Comparison of ENCODE assay signal across 1 cellular context in the genomic region with DNA sequence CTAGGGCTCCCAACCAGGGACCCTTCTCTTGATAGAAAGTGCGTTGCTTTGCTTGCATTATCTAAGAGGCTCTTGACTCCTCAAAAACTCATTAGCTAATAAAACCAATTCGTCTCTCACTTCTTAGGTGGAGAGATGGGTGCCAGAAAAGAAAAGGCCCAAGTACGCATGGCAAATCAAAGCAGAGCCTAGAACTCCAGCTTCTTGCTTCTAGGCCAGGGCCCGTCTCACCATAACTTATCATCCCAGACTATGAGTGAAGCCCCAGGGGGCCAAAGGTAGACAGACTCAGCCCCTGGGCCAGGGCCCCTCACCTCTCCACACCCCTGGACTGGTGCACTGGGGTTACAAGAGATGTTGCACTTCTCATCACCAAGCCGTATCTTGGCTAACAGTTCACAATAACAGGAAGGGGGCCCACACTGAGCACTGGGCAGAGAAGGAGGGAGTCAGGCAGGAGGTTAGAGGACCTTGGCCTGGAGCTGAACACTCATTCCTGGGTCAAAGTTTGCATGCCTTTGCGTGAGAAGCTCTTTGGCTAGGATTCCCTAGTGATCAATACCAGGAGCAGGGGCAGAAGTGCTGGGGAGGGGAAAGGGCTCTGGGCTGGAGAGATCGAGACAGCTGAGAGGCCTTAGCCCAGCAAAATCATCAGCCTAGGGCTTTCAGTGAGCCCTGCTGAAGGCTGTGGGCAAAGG.
A peak's percentile ranks its signal among the peaks of the same experiment; 100 is the strongest.
TF ChIP-seq lines count a peak whose summit lies in the region.

No MANE protein-coding gene starts in this region.

TF ChIP-seq in HepG2, 621 proteins besides CTCF, POLR2A, EP300 and RAD21 (continued from another document and continues in another):
- TF ChIP-seq, protein P1, sequence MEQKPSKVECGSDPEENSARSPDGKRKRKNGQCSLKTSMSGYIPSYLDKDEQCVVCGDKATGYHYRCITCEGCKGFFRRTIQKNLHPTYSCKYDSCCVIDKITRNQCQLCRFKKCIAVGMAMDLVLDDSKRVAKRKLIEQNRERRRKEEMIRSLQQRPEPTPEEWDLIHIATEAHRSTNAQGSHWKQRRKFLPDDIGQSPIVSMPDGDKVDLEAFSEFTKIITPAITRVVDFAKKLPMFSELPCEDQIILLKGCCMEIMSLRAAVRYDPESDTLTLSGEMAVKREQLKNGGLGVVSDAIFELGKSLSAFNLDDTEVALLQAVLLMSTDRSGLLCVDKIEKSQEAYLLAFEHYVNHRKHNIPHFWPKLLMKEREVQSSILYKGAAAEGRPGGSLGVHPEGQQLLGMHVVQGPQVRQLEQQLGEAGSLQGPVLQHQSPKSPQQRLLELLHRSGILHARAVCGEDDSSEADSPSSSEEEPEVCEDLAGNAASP (CRISPR knock-in tag; IDR thresholded peaks at IDR 0.05; ENCODE audit: borderline replicate concordance), result peak; percentile 83
- TF ChIP-seq SKI (IDR thresholded peaks at IDR 0.05; ENCODE audit: partially characterized antibody), result peak; percentile 40
- TF ChIP-seq TOE1 (CRISPR knock-in tag; IDR thresholded peaks at IDR 0.05), result no peak
- peak; percentile 67 for TF ChIP-seq ZNF263 (CRISPR knock-in tag; IDR thresholded peaks at IDR 0.05)
- no peak for TF ChIP-seq RELA (CRISPR knock-in tag; IDR thresholded peaks at IDR 0.05)
- TF ChIP-seq RXRB (CRISPR knock-in tag; IDR thresholded peaks at IDR 0.05; ENCODE audit: borderline replicate concordance), result peak; percentile 97
- no peak for TF ChIP-seq ZNF790 (CRISPR knock-in tag; IDR thresholded peaks at IDR 0.05; ENCODE audit: borderline replicate concordance)
- 0 out of 2 replicates have a peak, but pooled peaks have one; percentile 76 for TF ChIP-seq ZSCAN29 (CRISPR knock-in tag; conservative IDR thresholded peaks at IDR 0.05)
- TF ChIP-seq ZKSCAN1 (IDR thresholded peaks at IDR 0.05; ENCODE audit: low read length), result no peak
- no peak for TF ChIP-seq NONO (IDR thresholded peaks at IDR 0.05)
- peak; percentile 84 for TF ChIP-seq NONO (CRISPR knock-in tag; conservative IDR thresholded peaks at IDR 0.05)
- TF ChIP-seq ZNF138 (CRISPR knock-in tag; IDR thresholded peaks at IDR 0.05; ENCODE audit: low read depth), result no peak
- TF ChIP-seq KDM4B (CRISPR knock-in tag; IDR thresholded peaks at IDR 0.05), result peak; percentile 55; the same call in 1 of the 2 replicates
- TF ChIP-seq ZNF570 (CRISPR knock-in tag; IDR thresholded peaks at IDR 0.05; ENCODE audit: borderline replicate concordance), result no peak
- no peak for TF ChIP-seq EED (CRISPR knock-in tag; IDR thresholded peaks at IDR 0.05)
- TF ChIP-seq NR1H2 (CRISPR knock-in tag; IDR thresholded peaks at IDR 0.05; ENCODE audit: borderline replicate concordance, low read depth), result no peak
- no peak for TF ChIP-seq ZFAT (CRISPR knock-in tag; conservative IDR thresholded peaks at IDR 0.05)
- TF ChIP-seq, protein P2, sequence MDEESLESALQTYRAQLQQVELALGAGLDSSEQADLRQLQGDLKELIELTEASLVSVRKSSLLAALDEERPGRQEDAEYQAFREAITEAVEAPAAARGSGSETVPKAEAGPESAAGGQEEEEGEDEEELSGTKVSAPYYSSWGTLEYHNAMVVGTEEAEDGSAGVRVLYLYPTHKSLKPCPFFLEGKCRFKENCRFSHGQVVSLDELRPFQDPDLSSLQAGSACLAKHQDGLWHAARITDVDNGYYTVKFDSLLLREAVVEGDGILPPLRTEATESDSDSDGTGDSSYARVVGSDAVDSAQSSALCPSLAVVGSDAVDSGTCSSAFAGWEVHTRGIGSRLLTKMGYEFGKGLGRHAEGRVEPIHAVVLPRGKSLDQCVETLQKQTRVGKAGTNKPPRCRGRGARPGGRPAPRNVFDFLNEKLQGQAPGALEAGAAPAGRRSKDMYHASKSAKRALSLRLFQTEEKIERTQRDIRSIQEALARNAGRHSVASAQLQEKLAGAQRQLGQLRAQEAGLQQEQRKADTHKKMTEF (CRISPR knock-in tag; IDR thresholded peaks at IDR 0.05), result peak; percentile 81
- no peak for TF ChIP-seq MTF1 (CRISPR knock-in tag; IDR thresholded peaks at IDR 0.05)
- TF ChIP-seq XRCC5 (optimal IDR thresholded peaks at IDR 0.05; ENCODE audit: low read length), result peak; percentile 39
- TF ChIP-seq HNF1B (CRISPR knock-in tag; IDR thresholded peaks at IDR 0.05), result peak; percentile 95
- no peak for TF ChIP-seq ZNF224 (CRISPR knock-in tag; IDR thresholded peaks at IDR 0.05)
- peak; percentile 63 for TF ChIP-seq ZMYM4 (CRISPR knock-in tag; IDR thresholded peaks at IDR 0.05)
- TF ChIP-seq MEIS1 (CRISPR knock-in tag; IDR thresholded peaks at IDR 0.05; ENCODE audit: borderline replicate concordance), result no peak
- no peak for TF ChIP-seq DNMT3B (CRISPR knock-in tag; conservative IDR thresholded peaks at IDR 0.05)
- no peak for TF ChIP-seq ARID2 (CRISPR knock-in tag; IDR thresholded peaks at IDR 0.05; ENCODE audit: borderline replicate concordance)
- TF ChIP-seq, protein P3, sequence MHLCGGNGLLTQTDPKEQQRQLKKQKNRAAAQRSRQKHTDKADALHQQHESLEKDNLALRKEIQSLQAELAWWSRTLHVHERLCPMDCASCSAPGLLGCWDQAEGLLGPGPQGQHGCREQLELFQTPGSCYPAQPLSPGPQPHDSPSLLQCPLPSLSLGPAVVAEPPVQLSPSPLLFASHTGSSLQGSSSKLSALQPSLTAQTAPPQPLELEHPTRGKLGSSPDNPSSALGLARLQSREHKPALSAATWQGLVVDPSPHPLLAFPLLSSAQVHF (CRISPR knock-in tag; IDR thresholded peaks at IDR 0.05), result no peak
- TF ChIP-seq ZNF337 (CRISPR knock-in tag; IDR thresholded peaks at IDR 0.05; ENCODE audit: borderline replicate concordance, low read depth), result no peak
- TF ChIP-seq, protein P4, sequence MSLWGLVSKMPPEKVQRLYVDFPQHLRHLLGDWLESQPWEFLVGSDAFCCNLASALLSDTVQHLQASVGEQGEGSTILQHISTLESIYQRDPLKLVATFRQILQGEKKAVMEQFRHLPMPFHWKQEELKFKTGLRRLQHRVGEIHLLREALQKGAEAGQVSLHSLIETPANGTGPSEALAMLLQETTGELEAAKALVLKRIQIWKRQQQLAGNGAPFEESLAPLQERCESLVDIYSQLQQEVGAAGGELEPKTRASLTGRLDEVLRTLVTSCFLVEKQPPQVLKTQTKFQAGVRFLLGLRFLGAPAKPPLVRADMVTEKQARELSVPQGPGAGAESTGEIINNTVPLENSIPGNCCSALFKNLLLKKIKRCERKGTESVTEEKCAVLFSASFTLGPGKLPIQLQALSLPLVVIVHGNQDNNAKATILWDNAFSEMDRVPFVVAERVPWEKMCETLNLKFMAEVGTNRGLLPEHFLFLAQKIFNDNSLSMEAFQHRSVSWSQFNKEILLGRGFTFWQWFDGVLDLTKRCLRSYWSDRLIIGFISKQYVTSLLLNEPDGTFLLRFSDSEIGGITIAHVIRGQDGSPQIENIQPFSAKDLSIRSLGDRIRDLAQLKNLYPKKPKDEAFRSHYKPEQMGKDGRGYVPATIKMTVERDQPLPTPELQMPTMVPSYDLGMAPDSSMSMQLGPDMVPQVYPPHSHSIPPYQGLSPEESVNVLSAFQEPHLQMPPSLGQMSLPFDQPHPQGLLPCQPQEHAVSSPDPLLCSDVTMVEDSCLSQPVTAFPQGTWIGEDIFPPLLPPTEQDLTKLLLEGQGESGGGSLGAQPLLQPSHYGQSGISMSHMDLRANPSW (CRISPR knock-in tag; IDR thresholded peaks at IDR 0.05; ENCODE audit: borderline replicate concordance), result no peak
- TF ChIP-seq POLR2AphosphoS2 (IDR thresholded peaks at IDR 0.05; ENCODE audit: low read depth, low read length), result no peak
- peak; percentile 56; the same call in 1 of the 2 replicates for TF ChIP-seq TMF1 (CRISPR knock-in tag; IDR thresholded peaks at IDR 0.05; ENCODE audit: low read depth)
- TF ChIP-seq ZNF780A (CRISPR knock-in tag; IDR thresholded peaks at IDR 0.05), result no peak
- no peak for TF ChIP-seq SCMH1 (CRISPR knock-in tag; IDR thresholded peaks at IDR 0.05; ENCODE audit: borderline replicate concordance)
- TF ChIP-seq ZNF468 (CRISPR knock-in tag; IDR thresholded peaks at IDR 0.05), result no peak
- no peak for TF ChIP-seq CREB1 (IDR thresholded peaks at IDR 0.05)
- TF ChIP-seq CREB1 (CRISPR knock-in tag; IDR thresholded peaks at IDR 0.05), result no peak; the same call in 1 of the 2 replicates
- no peak; the same call in 1 of the 2 replicates for TF ChIP-seq ZNF543 (CRISPR knock-in tag; IDR thresholded peaks at IDR 0.05)
- TF ChIP-seq ZNF883 (CRISPR knock-in tag; IDR thresholded peaks at IDR 0.05; ENCODE audit: not compliant biosample characterization), result no peak
- TF ChIP-seq ZFP41 (CRISPR knock-in tag; IDR thresholded peaks at IDR 0.05; ENCODE audit: borderline replicate concordance), result no peak
- TF ChIP-seq MTA3 (CRISPR knock-in tag; IDR thresholded peaks at IDR 0.05), result no peak
- TF ChIP-seq, protein P5, sequence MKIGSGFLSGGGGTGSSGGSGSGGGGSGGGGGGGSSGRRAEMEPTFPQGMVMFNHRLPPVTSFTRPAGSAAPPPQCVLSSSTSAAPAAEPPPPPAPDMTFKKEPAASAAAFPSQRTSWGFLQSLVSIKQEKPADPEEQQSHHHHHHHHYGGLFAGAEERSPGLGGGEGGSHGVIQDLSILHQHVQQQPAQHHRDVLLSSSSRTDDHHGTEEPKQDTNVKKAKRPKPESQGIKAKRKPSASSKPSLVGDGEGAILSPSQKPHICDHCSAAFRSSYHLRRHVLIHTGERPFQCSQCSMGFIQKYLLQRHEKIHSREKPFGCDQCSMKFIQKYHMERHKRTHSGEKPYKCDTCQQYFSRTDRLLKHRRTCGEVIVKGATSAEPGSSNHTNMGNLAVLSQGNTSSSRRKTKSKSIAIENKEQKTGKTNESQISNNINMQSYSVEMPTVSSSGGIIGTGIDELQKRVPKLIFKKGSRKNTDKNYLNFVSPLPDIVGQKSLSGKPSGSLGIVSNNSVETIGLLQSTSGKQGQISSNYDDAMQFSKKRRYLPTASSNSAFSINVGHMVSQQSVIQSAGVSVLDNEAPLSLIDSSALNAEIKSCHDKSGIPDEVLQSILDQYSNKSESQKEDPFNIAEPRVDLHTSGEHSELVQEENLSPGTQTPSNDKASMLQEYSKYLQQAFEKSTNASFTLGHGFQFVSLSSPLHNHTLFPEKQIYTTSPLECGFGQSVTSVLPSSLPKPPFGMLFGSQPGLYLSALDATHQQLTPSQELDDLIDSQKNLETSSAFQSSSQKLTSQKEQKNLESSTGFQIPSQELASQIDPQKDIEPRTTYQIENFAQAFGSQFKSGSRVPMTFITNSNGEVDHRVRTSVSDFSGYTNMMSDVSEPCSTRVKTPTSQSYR (CRISPR knock-in tag; IDR thresholded peaks at IDR 0.05; ENCODE audit: borderline replicate concordance), result peak; percentile 39; the same call in 1 of the 2 replicates
- TF ChIP-seq SMAD1 (CRISPR knock-in tag; IDR thresholded peaks at IDR 0.05; ENCODE audit: borderline replicate concordance, low read depth), result no peak
- peak; percentile 80; the same call in 1 of the 2 replicates for TF ChIP-seq MIER3 (CRISPR knock-in tag; IDR thresholded peaks at IDR 0.05; ENCODE audit: borderline replicate concordance)
- TF ChIP-seq ZBTB46 (CRISPR knock-in tag; IDR thresholded peaks at IDR 0.05; ENCODE audit: borderline replicate concordance), result no peak
- TF ChIP-seq RFX1 (IDR thresholded peaks at IDR 0.05), result no peak
- TF ChIP-seq ZNF256 (CRISPR knock-in tag; conservative IDR thresholded peaks at IDR 0.05), result no peak
- no peak for TF ChIP-seq PLSCR1 (CRISPR knock-in tag; IDR thresholded peaks at IDR 0.05; ENCODE audit: borderline replicate concordance)
- no peak for TF ChIP-seq MBNL3 (CRISPR knock-in tag; conservative IDR thresholded peaks at IDR 0.05)
- TF ChIP-seq CHCHD3 (CRISPR knock-in tag; IDR thresholded peaks at IDR 0.05), result no peak
- no peak for TF ChIP-seq ZNF761 (CRISPR knock-in tag; conservative IDR thresholded peaks at IDR 0.05)
- TF ChIP-seq RCOR2 (CRISPR knock-in tag; IDR thresholded peaks at IDR 0.05), result peak; percentile 86
- TF ChIP-seq, protein P6, sequence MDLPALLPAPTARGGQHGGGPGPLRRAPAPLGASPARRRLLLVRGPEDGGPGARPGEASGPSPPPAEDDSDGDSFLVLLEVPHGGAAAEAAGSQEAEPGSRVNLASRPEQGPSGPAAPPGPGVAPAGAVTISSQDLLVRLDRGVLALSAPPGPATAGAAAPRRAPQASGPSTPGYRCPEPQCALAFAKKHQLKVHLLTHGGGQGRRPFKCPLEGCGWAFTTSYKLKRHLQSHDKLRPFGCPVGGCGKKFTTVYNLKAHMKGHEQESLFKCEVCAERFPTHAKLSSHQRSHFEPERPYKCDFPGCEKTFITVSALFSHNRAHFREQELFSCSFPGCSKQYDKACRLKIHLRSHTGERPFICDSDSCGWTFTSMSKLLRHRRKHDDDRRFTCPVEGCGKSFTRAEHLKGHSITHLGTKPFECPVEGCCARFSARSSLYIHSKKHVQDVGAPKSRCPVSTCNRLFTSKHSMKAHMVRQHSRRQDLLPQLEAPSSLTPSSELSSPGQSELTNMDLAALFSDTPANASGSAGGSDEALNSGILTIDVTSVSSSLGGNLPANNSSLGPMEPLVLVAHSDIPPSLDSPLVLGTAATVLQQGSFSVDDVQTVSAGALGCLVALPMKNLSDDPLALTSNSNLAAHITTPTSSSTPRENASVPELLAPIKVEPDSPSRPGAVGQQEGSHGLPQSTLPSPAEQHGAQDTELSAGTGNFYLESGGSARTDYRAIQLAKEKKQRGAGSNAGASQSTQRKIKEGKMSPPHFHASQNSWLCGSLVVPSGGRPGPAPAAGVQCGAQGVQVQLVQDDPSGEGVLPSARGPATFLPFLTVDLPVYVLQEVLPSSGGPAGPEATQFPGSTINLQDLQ (CRISPR knock-in tag; IDR thresholded peaks at IDR 0.05), result no peak
- TF ChIP-seq ADNP (CRISPR knock-in tag; IDR thresholded peaks at IDR 0.05), result no peak
